ENCODE assay signal across 17 cellular contexts in genomic region chr10:9076066-9076465, GRCh38.
"Had no signal": no experiment of that assay in that cellular context is flagged by ENCODE, and none has a peak within 500 bp of the region (broad histone marks: within the 10 kb centered on the region; RNA-seq: fewer than 3 reads in every experiment).

No MANE protein-coding gene starts in this region.

- H3K27ac Mint-ChIP-seq: naive thymus-derived CD4-positive, alpha-beta T cell had no signal

- DNase-seq: cortex of kidney; dorsolateral prefrontal cortex; effector CD8-positive, alpha-beta T cell; gastrocnemius medialis; glutamatergic neuron; islet precursor cell; mammary epithelial cell; naive thymus-derived CD4-positive, alpha-beta T cell; psoas muscle; spleen; stimulated activated CD4-positive, alpha-beta T cell treated with anti-CD3 and anti-CD28 coated beads, Interleukin-4, amount 100 ng/mL, for 4 hours; stimulated activated naive CD4-positive, alpha-beta T cell; tibial artery; upper lobe of left lung; uterus had no signal

- H3K4me3 Mint-ChIP-seq: naive thymus-derived CD4-positive, alpha-beta T cell had no signal

- H3K36me3 Mint-ChIP-seq: naive thymus-derived CD4-positive, alpha-beta T cell had no signal

- ATAC-seq: gastrocnemius medialis; left lobe of liver; naive thymus-derived CD4-positive, alpha-beta T cell; psoas muscle; sciatic nerve had no signal
